In genomic region chr15:22880981-22881738, GRCh38 we compare ENCODE assay signal across 21 cellular contexts.
"Had no signal": no experiment of that assay in that cellular context is flagged by ENCODE, and none has a peak within 500 bp of the region (broad histone marks: within the 10 kb centered on the region; RNA-seq: fewer than 3 reads in every experiment).

No MANE protein-coding gene starts in this region.

- H3K27me3 Mint-ChIP-seq: progenitor cell of endocrine pancreas had no signal

- H3K9me3 ChIP-seq: esophagus muscularis mucosa, gastrocnemius medialis, upper lobe of left lung, uterus had no signal

- ATAC-seq: gastrocnemius medialis; left ventricle myocardium superior; naive thymus-derived CD4-positive, alpha-beta T cell; right cardiac atrium had no signal

- H3K4me3 ChIP-seq: dorsolateral prefrontal cortex, esophagus muscularis mucosa, gastrocnemius medialis, lung, smooth muscle cell, upper lobe of left lung, uterus had no signal

- DNase-seq: cortex of kidney; effector CD8-positive, alpha-beta T cell; gastrocnemius medialis; left ventricle myocardium superior; mesenchymal stem cell; midbrain; naive thymus-derived CD4-positive, alpha-beta T cell; nephron progenitor cell; right cardiac atrium; stimulated activated CD4-positive, alpha-beta T cell treated with anti-CD3 and anti-CD28 coated beads, Interleukin-2, amount 100 ng/mL, for 48 hours; stimulated activated naive CD4-positive, alpha-beta T cell treated with Interleukin-2 at 50 U/mL for 16 hours; upper lobe of left lung; uterus had no signal

- H3K4me1 ChIP-seq: esophagus muscularis mucosa, gastrocnemius medialis, upper lobe of left lung, uterus had no signal

- H3K27me3 ChIP-seq: dorsolateral prefrontal cortex, esophagus muscularis mucosa, gastrocnemius medialis, upper lobe of left lung, uterus had no signal

- H3K27ac Mint-ChIP-seq: naive thymus-derived CD4-positive, alpha-beta T cell; nephron progenitor cell; progenitor cell of endocrine pancreas had no signal

- H3K27ac ChIP-seq: dorsolateral prefrontal cortex, epithelial cell of prostate, esophagus muscularis mucosa, gastrocnemius medialis, upper lobe of left lung, uterus had no signal

- FAIRE-seq: endometrium, keratinocyte had no signal

- H3K36me3 ChIP-seq: uterus had no signal

- H3K4me1 Mint-ChIP-seq: naive thymus-derived CD4-positive, alpha-beta T cell; nephron progenitor cell had no signal

- H3K4me3 Mint-ChIP-seq: naive thymus-derived CD4-positive, alpha-beta T cell; nephron progenitor cell had no signal
